28 cellular contexts compared by ENCODE assay signal in genomic region chr12:292186-292585, GRCh38. TPM values are rescaled to one million over a fixed set of nuclear protein-coding genes. Genes with fewer than 3 reads are reported as not detected.
DNase-seq lines count a peak whose midpoint lies in the region; ATAC-seq and TF ChIP-seq lines count a peak whose summit lies in the region.
"Had no signal": no experiment of that assay in that cellular context is flagged by ENCODE, and none has a peak within 500 bp of the region (broad histone marks: within the 10 kb centered on the region; RNA-seq: fewer than 3 reads in every experiment).

No MANE protein-coding gene starts in this region.

- no peak overlapping the region for H3K4me2 ChIP-seq in hepatocyte

- POLR2A ChIA-PET in RWPE1 (lab: Yijun Ruan, JAX; ENCODE audit: low non-redundant PET) = interaction anchor here (0.6 kb wide), 1 partner anchor 21 kb away, joined by 3 read pairs; no protein-coding TSS in a partner anchor

- H3K27me3 ChIP-seq in tibial nerve = no peaks in the 10 kb centered on the region
- no peaks in the 10 kb centered on the region for H3K27me3 ChIP-seq in hepatocyte
- H3K27me3 ChIP-seq: pancreas, right atrium auricular region, spleen had no signal

- no peak overlapping the region for H2AFZ ChIP-seq in hepatocyte

- peaks cover 15% of the 10 kb centered on the region for H3K4me1 Mint-ChIP-seq in stimulated activated naive CD8-positive, alpha-beta T cell treated with anti-CD3 and anti-CD28 coated beads, Interleukin-15, amount 100 ng/mL, for 72 hours
- H3K4me1 Mint-ChIP-seq: nephron had no signal

- DNase-seq in stimulated activated naive CD8-positive, alpha-beta T cell treated with anti-CD3 and anti-CD28 coated beads, Interleukin-15, amount 100 ng/mL, for 72 hours = no peak
- DNase-seq in stimulated activated naive CD8-positive, alpha-beta T cell treated with anti-CD3 and anti-CD28 coated beads, Interleukin-15, Interleukin-2, amounts not matched to agents 100 U/mL and 50 U/mL, for 24 hours = no peak
- DNase-seq in RWPE1 (ENCODE audit: low spot score) = peak; percentile 7
- no peak for DNase-seq in tibial nerve (ENCODE audit: low spot score in 2 of 2)
- DNase-seq in hepatocyte (ENCODE audit: low spot score) = no peak
- DNase-seq: activated CD4-positive, CD25-positive, alpha-beta regulatory T cell treated with anti-CD3 and anti-CD28 coated beads, Interleukin-2, amount 50 U/mL, for 72 hours; activated CD8-positive, alpha-beta memory T cell treated with anti-CD3 and anti-CD28 coated beads for 24 hours; activated naive CD4-positive, alpha-beta T cell treated with anti-CD3 and anti-CD28 coated beads, Interleukin-2, amount 50 U/mL, for 16 hours; activated T-cell treated with anti-CD3 and anti-CD28 coated beads, Interleukin-2, amount 50 U/mL, for 24 hours; erythroblast; foreskin melanocyte; hippocampal formation; KG1; left ventricle myocardium superior; NCI-H187; NCI-H524 treated with DMSO at 0.1 percent for 48 hours; NK-92 treated with Interleukin-12 subunit alpha and Interleukin-12 subunit beta, amount 100 ng/mL, for 24 hours; pancreas; spleen; stimulated activated CD4-positive, alpha-beta T cell treated with anti-CD3 and anti-CD28 coated beads, Interleukin-2, amount 100 ng/mL, for 48 hours; T-cell had no signal

- TF ChIP-seq EP300 in tibial nerve (IDR thresholded peaks at IDR 0.05) = no peak

- no peak for ATAC-seq in stimulated activated naive CD8-positive, alpha-beta T cell treated with anti-CD3 and anti-CD28 coated beads, Interleukin-15, amount 100 ng/mL, for 72 hours
- no peak for ATAC-seq in stimulated activated naive CD8-positive, alpha-beta T cell treated with anti-CD3 and anti-CD28 coated beads, Interleukin-15, Interleukin-2, amounts not matched to agents 100 U/mL and 50 U/mL, for 24 hours
- peak; percentile 50 for ATAC-seq in esophagus mucosa
- ATAC-seq in GM18517 (IDR thresholded peaks at IDR 0.05; ENCODE audit: unreplicated experiment) = no peak
- ATAC-seq in GM21576 (IDR thresholded peaks at IDR 0.05; ENCODE audit: unreplicated experiment) = no peak
- ATAC-seq: left ventricle myocardium superior; pancreas; stimulated activated memory B cell treated with anti-CD40 and anti-IgM and Interleukin-4, amounts not matched to agents 10 μg/mL and 1 μg/mL and 100 μg/mL, for 72 hours; T-cell had no signal

- CTCF ChIA-PET in RWPE1 (lab: Yijun Ruan, JAX) = no interaction called here

- H3K9me2 ChIP-seq in hepatocyte (replicated peaks; ENCODE audit: insufficient read depth) = no peaks in the 10 kb centered on the region

- no peak overlapping the region for H3K27ac ChIP-seq in RWPE1
- no peak overlapping the region for H3K27ac ChIP-seq in tibial nerve
- no peak overlapping the region for H3K27ac ChIP-seq in hepatocyte
- H3K27ac ChIP-seq: pancreas, right atrium auricular region, spleen had no signal

- no peaks in the 10 kb centered on the region for H3K9me3 Mint-ChIP-seq in stimulated activated naive CD8-positive, alpha-beta T cell treated with anti-CD3 and anti-CD28 coated beads, Interleukin-15, amount 100 ng/mL, for 72 hours
- H3K9me3 Mint-ChIP-seq: activated T-cell treated with anti-CD3 and anti-CD28 coated beads, Interleukin-2, amount 50 U/mL, for 24 hours; nephron; stimulated activated memory B cell treated with anti-CD40 and anti-IgM and Interleukin-4, amounts not matched to agents 10 μg/mL and 1 μg/mL and 100 μg/mL, for 72 hours; T-cell had no signal

- H3K36me3 ChIP-seq in tibial nerve = peaks cover 2 to 79% (median 17%) of the 10 kb centered on the region in 3 donors
- H3K36me3 ChIP-seq in hepatocyte (replicated peaks; ENCODE audit: insufficient read depth, low read depth) = no peaks in the 10 kb centered on the region

- H3K4me1 ChIP-seq in tibial nerve = no peaks in the 10 kb centered on the region
- H3K4me1 ChIP-seq in hepatocyte (ENCODE audit: insufficient read depth) = no peaks in the 10 kb centered on the region

- H3K27ac Mint-ChIP-seq in stimulated activated naive CD8-positive, alpha-beta T cell treated with anti-CD3 and anti-CD28 coated beads, Interleukin-15, amount 100 ng/mL, for 72 hours = peak overlapping the region; percentile 42 to 96
- H3K27ac Mint-ChIP-seq: nephron; stimulated activated memory B cell treated with anti-CD40 and anti-IgM and Interleukin-4, amounts not matched to agents 10 μg/mL and 1 μg/mL and 100 μg/mL, for 72 hours; T-cell had no signal

- H3K9me3 ChIP-seq in tibial nerve = no peaks in the 10 kb centered on the region
- H3K9me3 ChIP-seq in hepatocyte (ENCODE audit: low read depth) = no peaks in the 10 kb centered on the region
- H3K9me3 ChIP-seq: pancreas, right atrium auricular region, spleen had no signal

- H4K20me1 ChIP-seq in hepatocyte (ENCODE audit: insufficient read depth, poor library complexity, severe bottlenecking) = no peaks in the 10 kb centered on the region

- no peak for TF ChIP-seq POLR2A in tibial nerve (IDR thresholded peaks at IDR 0.05)

- no peaks in the 10 kb centered on the region for H3K27me3 Mint-ChIP-seq in stimulated activated naive CD8-positive, alpha-beta T cell treated with anti-CD3 and anti-CD28 coated beads, Interleukin-15, amount 100 ng/mL, for 72 hours
- H3K27me3 Mint-ChIP-seq: activated T-cell treated with anti-CD3 and anti-CD28 coated beads, Interleukin-2, amount 50 U/mL, for 24 hours; stimulated activated memory B cell treated with anti-CD40 and anti-IgM and Interleukin-4, amounts not matched to agents 10 μg/mL and 1 μg/mL and 100 μg/mL, for 72 hours; T-cell had no signal

- TF ChIP-seq CTCF in RWPE1 (conservative IDR thresholded peaks at IDR 0.05; ENCODE audit: low read depth) = no peak
- TF ChIP-seq CTCF in tibial nerve (IDR thresholded peaks at IDR 0.05) = no peak
- no peak for TF ChIP-seq CTCF in hepatocyte (IDR thresholded peaks at IDR 0.05; ENCODE audit: poor library complexity)

- H3K4me3 Mint-ChIP-seq in stimulated activated naive CD8-positive, alpha-beta T cell treated with anti-CD3 and anti-CD28 coated beads, Interleukin-15, amount 100 ng/mL, for 72 hours = no peak overlapping the region
- H3K4me3 Mint-ChIP-seq: activated T-cell treated with anti-CD3 and anti-CD28 coated beads, Interleukin-2, amount 50 U/mL, for 24 hours; CD14-positive monocyte; nephron; stimulated activated memory B cell treated with anti-CD40 and anti-IgM and Interleukin-4, amounts not matched to agents 10 μg/mL and 1 μg/mL and 100 μg/mL, for 72 hours; T-cell had no signal

- H3K79me2 ChIP-seq in hepatocyte = peaks cover 6% of the 10 kb centered on the region

- H3K4me3 ChIP-seq in tibial nerve = no peak overlapping the region
- no peak overlapping the region for H3K4me3 ChIP-seq in hepatocyte
- H3K4me3 ChIP-seq: pancreas, right atrium auricular region, spleen had no signal

- WGBS in tibial nerve, 2 donors = 94 to 96% methylated on average over 1 of the region's 1 CpG
- WGBS in hepatocyte (ENCODE audit: low lambda C conversion rate, missing lambda C conversion rate) = 85% methylated on average over 1 of the region's 1 CpG

RNA-seq across cellular contexts. Expression of gene SLC6A13, which starts 29.6 kb away (rescaled TPM):
- total RNA-seq in esophagus mucosa (not detected), tibial nerve (1 to 10 TPM in 1 of 4 donors, under 1 TPM in 1, not detected in 2; 0.21 to 1.5 TPM), hepatocyte (1.9 and 3.8 TPM in 2 replicates)
- 5.9 and 13.0 TPM in 2 replicates for polyA plus RNA-seq in hepatocyte
- polyA plus RNA-seq: CD14-positive monocyte had no signal
